In the genomic region with DNA sequence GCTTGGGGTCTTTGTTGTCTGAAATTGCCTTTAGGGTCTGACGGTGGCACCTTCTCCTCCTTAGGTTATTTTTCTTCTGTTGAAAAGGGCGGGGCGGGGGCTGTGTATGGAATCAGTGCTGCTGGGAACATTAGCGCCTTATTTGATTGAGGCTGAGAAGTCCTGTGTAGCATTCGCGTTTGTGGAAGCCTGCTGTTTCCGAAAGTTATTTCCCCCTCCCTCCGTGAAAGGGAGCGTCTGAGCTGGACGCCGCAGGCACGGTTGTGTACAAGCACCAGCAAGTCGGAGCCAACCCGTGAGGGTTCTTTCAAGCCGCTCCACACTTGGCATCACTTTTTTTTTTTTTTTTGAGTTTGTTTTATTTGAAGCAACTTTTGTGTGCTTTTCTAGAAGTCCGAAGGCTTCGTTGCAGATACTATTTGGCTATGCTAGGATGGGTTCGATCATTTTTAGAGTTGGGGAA, we compare ENCODE assay signal across 8 cellular contexts. TPM values are rescaled to one million over a fixed set of nuclear protein-coding genes. Genes with fewer than 3 reads are reported as not detected.
DNase-seq lines count a peak whose midpoint lies in the region; ATAC-seq and TF ChIP-seq lines count a peak whose summit lies in the region.

No MANE protein-coding gene starts in this region.

- H3K27ac ChIP-seq in RWPE2 (ENCODE audit: poor library complexity, severe bottlenecking): peak overlapping the region; percentile 52
- H3K27ac ChIP-seq in prostate gland: peak overlapping the region; percentile 89 to 90

- no peaks in the 10 kb centered on the region for H3K27me3 Mint-ChIP-seq in activated naive CD4-positive, alpha-beta T cell treated with anti-CD3 and anti-CD28 coated beads, Interleukin-2, amount 10 ng/mL, durations not matched to agents 7 days and 5 days

- peak; percentile 33 for ATAC-seq in GM18511 (IDR thresholded peaks at IDR 0.05; ENCODE audit: unreplicated experiment)
- peak; percentile 27 for ATAC-seq in HG03521 (IDR thresholded peaks at IDR 0.05; ENCODE audit: unreplicated experiment)
- ATAC-seq in RWPE2 (ENCODE audit: low read depth): peak; percentile 77

- TF ChIP-seq CTCF in RWPE2 (IDR thresholded peaks at IDR 0.05; ENCODE audit: poor library complexity, severe bottlenecking): no peak
- TF ChIP-seq CTCF in prostate gland (IDR thresholded peaks at IDR 0.05): no peak

- peak overlapping the region; percentile 99 for H3K4me3 ChIP-seq in RWPE2 (ENCODE audit: severe bottlenecking)
- peak overlapping the region; percentile 70 to 71 for H3K4me3 ChIP-seq in prostate gland

- DNase-seq in 8988T (peak; percentile 39), RWPE2 (ENCODE audit: low spot score) (peak; percentile 92), glomerular visceral epithelial cell (ENCODE audit: extremely low spot score) (peak; percentile 70), prostate gland (ENCODE audit: low spot score) (peak; percentile 83), Kasumi-1 (lab: John Stamatoyannopoulos, UW) (no peak)
- peak; percentile 74 for DNase-seq in activated naive CD4-positive, alpha-beta T cell treated with anti-CD3 and anti-CD28 coated beads, Interleukin-2, amount 10 ng/mL, durations not matched to agents 7 days and 5 days

- H3K36me3 ChIP-seq in RWPE2 (ENCODE audit: low read depth) (no peaks in the 10 kb centered on the region), prostate gland (no peaks in the 10 kb centered on the region)

- H3K27me3 ChIP-seq in RWPE2 (ENCODE audit: insufficient read depth, poor library complexity, severe bottlenecking): no peaks in the 10 kb centered on the region
- no peaks in the 10 kb centered on the region for H3K27me3 ChIP-seq in prostate gland (replicated peaks; ENCODE audit: insufficient read depth)

- H3K9me3 ChIP-seq in RWPE2 (ENCODE audit: severe bottlenecking) (no peaks in the 10 kb centered on the region), prostate gland (no peaks in the 10 kb centered on the region)

- CTCF ChIA-PET in activated naive CD4-positive, alpha-beta T cell treated with anti-CD3 and anti-CD28 coated beads, Interleukin-2, amount 10 ng/mL, durations not matched to agents 7 days and 5 days (lab: Charles Lee): interaction anchor here (1.0 to 2.0 kb wide), 4 partner anchors 10 to 104 kb away, joined by 3 to 5 read pairs (median 4); no protein-coding TSS in a partner anchor

- peaks cover 48% of the 10 kb centered on the region for H3K4me1 Mint-ChIP-seq in activated naive CD4-positive, alpha-beta T cell treated with anti-CD3 and anti-CD28 coated beads, Interleukin-2, amount 10 ng/mL, durations not matched to agents 7 days and 5 days

- H3K4me1 ChIP-seq in RWPE2 (ENCODE audit: insufficient read depth, poor library complexity, severe bottlenecking) (peaks cover 16% of the 10 kb centered on the region), prostate gland (replicated peaks) (no peaks in the 10 kb centered on the region)

- H3K4me3 Mint-ChIP-seq in activated naive CD4-positive, alpha-beta T cell treated with anti-CD3 and anti-CD28 coated beads, Interleukin-2, amount 10 ng/mL, durations not matched to agents 7 days and 5 days: peak overlapping the region; percentile 98

- TF ChIP-seq POLR2A in prostate gland (IDR thresholded peaks at IDR 0.05): peak; percentile 35

- intact Hi-C loops in prostate gland (cut with DNase I): loop anchor here (2.0 to 10.0 kb wide), 2 partner anchors 41 to 141 kb away; no protein-coding TSS in a partner anchor

- H3K36me3 Mint-ChIP-seq in activated naive CD4-positive, alpha-beta T cell treated with anti-CD3 and anti-CD28 coated beads, Interleukin-2, amount 10 ng/mL, durations not matched to agents 7 days and 5 days: peaks cover 28% of the 10 kb centered on the region

- under 1% methylated on average over 18 of the region's 18 CpGs for WGBS in prostate gland

- H3K27ac Mint-ChIP-seq in activated naive CD4-positive, alpha-beta T cell treated with anti-CD3 and anti-CD28 coated beads, Interleukin-2, amount 10 ng/mL, durations not matched to agents 7 days and 5 days: peak overlapping the region; percentile 97

- no peaks in the 10 kb centered on the region for H3K9me3 Mint-ChIP-seq in activated naive CD4-positive, alpha-beta T cell treated with anti-CD3 and anti-CD28 coated beads, Interleukin-2, amount 10 ng/mL, durations not matched to agents 7 days and 5 days

RNA-seq across cellular contexts. Expression of a gene that starts 1.1 kb away (rescaled TPM):
- 100 to 1,000 TPM; 104 to 390 TPM for total RNA-seq in prostate gland

Comparison
In these comparisons a context has a peak if more than half of its experiments do, and no peak if none do; other contexts are left out.
1. DNase-seq: peak in 8988T (single experiment), RWPE2 (single experiment), activated naive CD4-positive, alpha-beta T cell treated with anti-CD3 and anti-CD28 coated beads, Interleukin-2, amount 10 ng/mL, durations not matched to agents 7 days and 5 days (single experiment), glomerular visceral epithelial cell (single experiment) and prostate gland (single experiment); none in Kasumi-1 (0 of 2).
2. ATAC-seq: peak in every context shown above with its lines; median percentile 77 in RWPE2; 33 in GM18511; 27 in HG03521.